1 cellular context compared by ENCODE assay signal in the genomic region with DNA sequence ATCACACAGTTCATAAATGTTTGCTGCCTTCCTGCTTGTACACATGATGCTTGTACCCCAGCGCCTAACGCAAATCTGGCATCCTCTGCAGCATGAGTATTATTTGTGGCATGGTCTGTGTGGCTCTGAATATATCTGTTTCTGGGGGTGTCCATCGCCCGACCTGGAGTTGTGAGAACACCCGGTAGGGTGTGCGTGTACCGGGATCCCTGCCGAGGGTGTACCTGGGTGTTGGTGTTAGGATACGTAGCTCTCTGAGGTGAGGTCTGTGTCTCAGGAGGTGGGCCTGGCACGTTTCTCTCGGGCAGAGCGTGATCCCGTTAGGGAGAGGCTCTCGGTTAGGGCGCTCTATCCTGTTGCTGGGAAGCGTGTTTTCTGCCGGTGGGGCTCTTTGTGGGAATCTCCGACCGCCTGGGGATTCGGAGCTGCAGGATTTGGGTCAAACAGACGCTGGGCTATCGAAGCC.
TF ChIP-seq lines count a peak whose summit lies in the region.

No MANE protein-coding gene starts in this region.

TF ChIP-seq in HepG2, 621 proteins besides CTCF, POLR2A, EP300 and RAD21 (continues in another document):
- TF ChIP-seq HNF4G (IDR thresholded peaks at IDR 0.05; ENCODE audit: borderline replicate concordance, low read depth, low read length) = no peak
- no peak for TF ChIP-seq HNF4G (CRISPR knock-in tag; IDR thresholded peaks at IDR 0.05; ENCODE audit: borderline replicate concordance, low read depth)
- no peak; the same call in 1 of the 2 replicates for TF ChIP-seq ZNF441 (CRISPR knock-in tag; IDR thresholded peaks at IDR 0.05; ENCODE audit: borderline replicate concordance)
- TF ChIP-seq KDM5B (CRISPR knock-in tag; IDR thresholded peaks at IDR 0.05; ENCODE audit: borderline replicate concordance) = no peak
- TF ChIP-seq, protein P1, sequence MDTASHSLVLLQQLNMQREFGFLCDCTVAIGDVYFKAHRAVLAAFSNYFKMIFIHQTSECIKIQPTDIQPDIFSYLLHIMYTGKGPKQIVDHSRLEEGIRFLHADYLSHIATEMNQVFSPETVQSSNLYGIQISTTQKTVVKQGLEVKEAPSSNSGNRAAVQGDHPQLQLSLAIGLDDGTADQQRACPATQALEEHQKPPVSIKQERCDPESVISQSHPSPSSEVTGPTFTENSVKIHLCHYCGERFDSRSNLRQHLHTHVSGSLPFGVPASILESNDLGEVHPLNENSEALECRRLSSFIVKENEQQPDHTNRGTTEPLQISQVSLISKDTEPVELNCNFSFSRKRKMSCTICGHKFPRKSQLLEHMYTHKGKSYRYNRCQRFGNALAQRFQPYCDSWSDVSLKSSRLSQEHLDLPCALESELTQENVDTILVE (CRISPR knock-in tag; IDR thresholded peaks at IDR 0.05) = no peak
- TF ChIP-seq SP2 (CRISPR knock-in tag; IDR thresholded peaks at IDR 0.05) = no peak
- no peak for TF ChIP-seq FIP1L1 (IDR thresholded peaks at IDR 0.05; ENCODE audit: borderline replicate concordance, insufficient read depth, low read depth, low read length)
- no peak for TF ChIP-seq ERF (CRISPR knock-in tag; IDR thresholded peaks at IDR 0.05)
- TF ChIP-seq MTA1 (CRISPR knock-in tag; IDR thresholded peaks at IDR 0.05; ENCODE audit: borderline replicate concordance) = no peak
- TF ChIP-seq, protein P2, sequence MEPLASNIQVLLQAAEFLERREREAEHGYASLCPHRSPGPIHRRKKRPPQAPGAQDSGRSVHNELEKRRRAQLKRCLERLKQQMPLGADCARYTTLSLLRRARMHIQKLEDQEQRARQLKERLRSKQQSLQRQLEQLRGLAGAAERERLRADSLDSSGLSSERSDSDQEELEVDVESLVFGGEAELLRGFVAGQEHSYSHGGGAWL (CRISPR knock-in tag; IDR thresholded peaks at IDR 0.05) = 0 out of 2 replicates have a peak, but pooled peaks have one; percentile 47
- TF ChIP-seq NCOA5 (CRISPR knock-in tag; IDR thresholded peaks at IDR 0.05) = no peak
- TF ChIP-seq ZNF878 (CRISPR knock-in tag; IDR thresholded peaks at IDR 0.05) = no peak
- TF ChIP-seq ADNP (CRISPR knock-in tag; IDR thresholded peaks at IDR 0.05) = no peak
- TF ChIP-seq, protein P3, sequence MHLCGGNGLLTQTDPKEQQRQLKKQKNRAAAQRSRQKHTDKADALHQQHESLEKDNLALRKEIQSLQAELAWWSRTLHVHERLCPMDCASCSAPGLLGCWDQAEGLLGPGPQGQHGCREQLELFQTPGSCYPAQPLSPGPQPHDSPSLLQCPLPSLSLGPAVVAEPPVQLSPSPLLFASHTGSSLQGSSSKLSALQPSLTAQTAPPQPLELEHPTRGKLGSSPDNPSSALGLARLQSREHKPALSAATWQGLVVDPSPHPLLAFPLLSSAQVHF (CRISPR knock-in tag; IDR thresholded peaks at IDR 0.05) = no peak
- no peak for TF ChIP-seq ZFP62 (CRISPR knock-in tag; IDR thresholded peaks at IDR 0.05)
- no peak for TF ChIP-seq POLR2AphosphoS5 (IDR thresholded peaks at IDR 0.05; ENCODE audit: low read depth, low read length)
- TF ChIP-seq HNRNPL (IDR thresholded peaks at IDR 0.05; ENCODE audit: low read depth, low read length) = no peak
- TF ChIP-seq, protein P4, sequence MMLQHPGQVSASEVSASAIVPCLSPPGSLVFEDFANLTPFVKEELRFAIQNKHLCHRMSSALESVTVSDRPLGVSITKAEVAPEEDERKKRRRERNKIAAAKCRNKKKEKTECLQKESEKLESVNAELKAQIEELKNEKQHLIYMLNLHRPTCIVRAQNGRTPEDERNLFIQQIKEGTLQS (CRISPR knock-in tag; IDR thresholded peaks at IDR 0.05) = no peak
- TF ChIP-seq, protein P5, sequence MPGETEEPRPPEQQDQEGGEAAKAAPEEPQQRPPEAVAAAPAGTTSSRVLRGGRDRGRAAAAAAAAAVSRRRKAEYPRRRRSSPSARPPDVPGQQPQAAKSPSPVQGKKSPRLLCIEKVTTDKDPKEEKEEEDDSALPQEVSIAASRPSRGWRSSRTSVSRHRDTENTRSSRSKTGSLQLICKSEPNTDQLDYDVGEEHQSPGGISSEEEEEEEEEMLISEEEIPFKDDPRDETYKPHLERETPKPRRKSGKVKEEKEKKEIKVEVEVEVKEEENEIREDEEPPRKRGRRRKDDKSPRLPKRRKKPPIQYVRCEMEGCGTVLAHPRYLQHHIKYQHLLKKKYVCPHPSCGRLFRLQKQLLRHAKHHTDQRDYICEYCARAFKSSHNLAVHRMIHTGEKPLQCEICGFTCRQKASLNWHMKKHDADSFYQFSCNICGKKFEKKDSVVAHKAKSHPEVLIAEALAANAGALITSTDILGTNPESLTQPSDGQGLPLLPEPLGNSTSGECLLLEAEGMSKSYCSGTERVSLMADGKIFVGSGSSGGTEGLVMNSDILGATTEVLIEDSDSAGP (CRISPR knock-in tag; IDR thresholded peaks at IDR 0.05; ENCODE audit: borderline replicate concordance) = no peak
- TF ChIP-seq, protein P6, sequence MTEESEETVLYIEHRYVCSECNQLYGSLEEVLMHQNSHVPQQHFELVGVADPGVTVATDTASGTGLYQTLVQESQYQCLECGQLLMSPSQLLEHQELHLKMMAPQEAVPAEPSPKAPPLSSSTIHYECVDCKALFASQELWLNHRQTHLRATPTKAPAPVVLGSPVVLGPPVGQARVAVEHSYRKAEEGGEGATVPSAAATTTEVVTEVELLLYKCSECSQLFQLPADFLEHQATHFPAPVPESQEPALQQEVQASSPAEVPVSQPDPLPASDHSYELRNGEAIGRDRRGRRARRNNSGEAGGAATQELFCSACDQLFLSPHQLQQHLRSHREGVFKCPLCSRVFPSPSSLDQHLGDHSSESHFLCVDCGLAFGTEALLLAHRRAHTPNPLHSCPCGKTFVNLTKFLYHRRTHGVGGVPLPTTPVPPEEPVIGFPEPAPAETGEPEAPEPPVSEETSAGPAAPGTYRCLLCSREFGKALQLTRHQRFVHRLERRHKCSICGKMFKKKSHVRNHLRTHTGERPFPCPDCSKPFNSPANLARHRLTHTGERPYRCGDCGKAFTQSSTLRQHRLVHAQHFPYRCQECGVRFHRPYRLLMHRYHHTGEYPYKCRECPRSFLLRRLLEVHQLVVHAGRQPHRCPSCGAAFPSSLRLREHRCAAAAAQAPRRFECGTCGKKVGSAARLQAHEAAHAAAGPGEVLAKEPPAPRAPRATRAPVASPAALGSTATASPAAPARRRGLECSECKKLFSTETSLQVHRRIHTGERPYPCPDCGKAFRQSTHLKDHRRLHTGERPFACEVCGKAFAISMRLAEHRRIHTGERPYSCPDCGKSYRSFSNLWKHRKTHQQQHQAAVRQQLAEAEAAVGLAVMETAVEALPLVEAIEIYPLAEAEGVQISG (CRISPR knock-in tag; IDR thresholded peaks at IDR 0.05) = 0 out of 2 replicates have a peak, but pooled peaks have one; percentile 10
- TF ChIP-seq PRPF4 (IDR thresholded peaks at IDR 0.05; ENCODE audit: low read depth, low read length, poor library complexity, severe bottlenecking) = no peak
- TF ChIP-seq KDM3A (CRISPR knock-in tag; IDR thresholded peaks at IDR 0.05; ENCODE audit: low read depth) = no peak
- TF ChIP-seq, protein P7, sequence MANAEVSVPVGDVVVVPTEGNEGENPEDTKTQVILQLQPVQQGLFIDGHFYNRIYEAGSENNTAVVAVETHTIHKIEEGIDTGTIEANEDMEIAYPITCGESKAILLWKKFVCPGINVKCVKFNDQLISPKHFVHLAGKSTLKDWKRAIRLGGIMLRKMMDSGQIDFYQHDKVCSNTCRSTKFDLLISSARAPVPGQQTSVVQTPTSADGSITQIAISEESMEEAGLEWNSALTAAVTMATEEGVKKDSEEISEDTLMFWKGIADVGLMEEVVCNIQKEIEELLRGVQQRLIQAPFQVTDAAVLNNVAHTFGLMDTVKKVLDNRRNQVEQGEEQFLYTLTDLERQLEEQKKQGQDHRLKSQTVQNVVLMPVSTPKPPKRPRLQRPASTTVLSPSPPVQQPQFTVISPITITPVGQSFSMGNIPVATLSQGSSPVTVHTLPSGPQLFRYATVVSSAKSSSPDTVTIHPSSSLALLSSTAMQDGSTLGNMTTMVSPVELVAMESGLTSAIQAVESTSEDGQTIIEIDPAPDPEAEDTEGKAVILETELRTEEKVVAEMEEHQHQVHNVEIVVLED (CRISPR knock-in tag; IDR thresholded peaks at IDR 0.05; ENCODE audit: borderline replicate concordance) = no peak
- no peak for TF ChIP-seq ZNF431 (CRISPR knock-in tag; IDR thresholded peaks at IDR 0.05; ENCODE audit: borderline replicate concordance, low read depth)
- TF ChIP-seq GPN1 (CRISPR knock-in tag; IDR thresholded peaks at IDR 0.05; ENCODE audit: borderline replicate concordance) = no peak
- TF ChIP-seq, protein P8, sequence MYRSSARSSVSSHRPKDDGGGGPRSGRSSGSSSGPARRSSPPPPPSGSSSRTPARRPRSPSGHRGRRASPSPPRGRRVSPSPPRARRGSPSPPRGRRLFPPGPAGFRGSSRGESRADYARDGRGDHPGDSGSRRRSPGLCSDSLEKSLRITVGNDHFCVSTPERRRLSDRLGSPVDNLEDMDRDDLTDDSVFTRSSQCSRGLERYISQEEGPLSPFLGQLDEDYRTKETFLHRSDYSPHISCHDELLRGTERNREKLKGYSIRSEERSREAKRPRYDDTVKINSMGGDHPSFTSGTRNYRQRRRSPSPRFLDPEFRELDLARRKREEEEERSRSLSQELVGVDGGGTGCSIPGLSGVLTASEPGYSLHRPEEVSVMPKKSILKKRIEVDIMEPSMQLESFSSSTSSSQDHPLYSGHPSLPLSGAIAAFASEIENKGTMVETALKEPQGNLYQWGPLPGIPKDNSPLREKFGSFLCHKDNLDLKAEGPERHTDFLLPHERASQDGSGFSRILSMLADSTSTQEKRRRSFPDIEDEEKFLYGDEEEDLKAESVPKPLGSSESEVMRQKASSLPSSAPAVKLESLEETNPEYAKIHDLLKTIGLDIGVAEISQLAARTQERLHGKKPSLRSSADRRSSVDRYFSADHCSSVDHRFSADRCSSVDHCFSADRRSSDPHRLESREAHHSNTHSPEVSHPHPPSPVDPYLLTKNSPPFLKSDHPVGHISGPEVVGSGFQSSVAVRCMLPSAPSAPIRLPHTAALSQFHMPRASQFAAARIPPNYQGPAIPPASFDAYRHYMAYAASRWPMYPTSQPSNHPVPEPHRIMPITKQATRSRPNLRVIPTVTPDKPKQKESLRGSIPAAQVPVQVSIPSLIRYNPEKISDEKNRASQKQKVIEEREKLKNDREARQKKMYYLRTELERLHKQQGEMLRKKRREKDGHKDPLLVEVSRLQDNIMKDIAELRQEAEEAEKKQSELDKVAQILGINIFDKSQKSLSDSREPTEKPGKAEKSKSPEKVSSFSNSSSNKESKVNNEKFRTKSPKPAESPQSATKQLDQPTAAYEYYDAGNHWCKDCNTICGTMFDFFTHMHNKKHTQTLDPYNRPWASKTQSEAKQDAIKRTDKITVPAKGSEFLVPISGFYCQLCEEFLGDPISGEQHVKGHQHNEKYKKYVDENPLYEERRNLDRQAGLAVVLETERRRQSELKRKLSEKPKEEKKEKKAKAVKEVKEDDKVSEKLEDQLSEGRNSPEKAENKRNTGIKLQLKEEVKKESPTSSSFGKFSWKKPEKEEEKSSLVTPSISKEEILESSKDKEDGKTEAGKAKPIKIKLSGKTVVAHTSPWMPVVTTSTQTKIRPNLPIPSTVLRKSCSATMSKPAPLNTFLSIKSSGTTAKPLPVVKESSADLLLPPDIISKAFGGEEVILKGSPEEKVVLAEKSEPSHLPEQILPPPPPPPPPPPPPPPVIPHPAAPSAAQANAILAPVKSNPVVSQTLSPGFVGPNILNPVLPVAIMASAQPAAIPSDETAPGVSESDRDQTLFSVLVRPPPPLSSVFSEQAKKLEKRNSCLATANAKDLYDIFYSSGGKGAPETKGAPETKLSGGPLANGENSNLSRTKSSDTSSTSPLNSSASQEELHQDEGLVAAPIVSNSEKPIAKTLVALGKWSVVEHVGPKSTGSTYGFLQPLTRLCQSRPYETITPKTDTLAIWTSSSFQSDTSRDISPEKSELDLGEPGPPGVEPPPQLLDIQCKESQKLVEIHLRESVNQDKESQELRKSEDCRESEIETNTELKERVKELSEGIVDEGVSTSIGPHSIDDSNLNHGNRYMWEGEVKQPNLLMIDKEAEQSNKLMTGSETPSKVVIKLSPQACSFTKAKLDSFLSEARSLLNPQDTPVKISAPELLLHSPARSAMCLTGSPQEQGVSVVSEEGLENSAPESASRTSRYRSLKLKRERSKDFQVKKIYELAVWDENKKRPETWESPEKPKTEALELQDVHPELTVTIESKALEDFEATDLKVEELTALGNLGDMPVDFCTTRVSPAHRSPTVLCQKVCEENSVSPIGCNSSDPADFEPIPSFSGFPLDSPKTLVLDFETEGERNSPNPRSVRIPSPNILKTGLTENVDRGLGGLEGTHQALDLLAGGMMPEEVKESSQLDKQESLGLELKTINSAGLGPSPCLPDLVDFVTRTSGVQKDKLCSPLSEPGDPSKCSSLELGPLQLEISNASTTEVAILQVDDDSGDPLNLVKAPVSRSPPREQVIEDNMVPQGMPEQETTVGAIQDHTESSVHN (CRISPR knock-in tag; IDR thresholded peaks at IDR 0.05) = peak; percentile 80; the same call in 1 of the 2 replicates
- TF ChIP-seq GTF3A (CRISPR knock-in tag; conservative IDR thresholded peaks at IDR 0.05) = no peak
- no peak for TF ChIP-seq ZNF678 (CRISPR knock-in tag; IDR thresholded peaks at IDR 0.05)
- TF ChIP-seq ZNF180 (CRISPR knock-in tag; IDR thresholded peaks at IDR 0.05; ENCODE audit: borderline replicate concordance, low read depth) = no peak
- TF ChIP-seq, protein P9, sequence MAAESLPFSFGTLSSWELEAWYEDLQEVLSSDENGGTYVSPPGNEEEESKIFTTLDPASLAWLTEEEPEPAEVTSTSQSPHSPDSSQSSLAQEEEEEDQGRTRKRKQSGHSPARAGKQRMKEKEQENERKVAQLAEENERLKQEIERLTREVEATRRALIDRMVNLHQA (CRISPR knock-in tag; IDR thresholded peaks at IDR 0.05) = no peak
- TF ChIP-seq ZNF615 (CRISPR knock-in tag; IDR thresholded peaks at IDR 0.05; ENCODE audit: borderline replicate concordance) = no peak
- TF ChIP-seq MXI1 (IDR thresholded peaks at IDR 0.05; ENCODE audit: borderline replicate concordance, low read depth, low read length) = no peak
- TF ChIP-seq ZNF780A (CRISPR knock-in tag; IDR thresholded peaks at IDR 0.05) = no peak
- no peak for TF ChIP-seq NCOR1 (IDR thresholded peaks at IDR 0.05; ENCODE audit: borderline replicate concordance, low read length)
- TF ChIP-seq, protein P10, sequence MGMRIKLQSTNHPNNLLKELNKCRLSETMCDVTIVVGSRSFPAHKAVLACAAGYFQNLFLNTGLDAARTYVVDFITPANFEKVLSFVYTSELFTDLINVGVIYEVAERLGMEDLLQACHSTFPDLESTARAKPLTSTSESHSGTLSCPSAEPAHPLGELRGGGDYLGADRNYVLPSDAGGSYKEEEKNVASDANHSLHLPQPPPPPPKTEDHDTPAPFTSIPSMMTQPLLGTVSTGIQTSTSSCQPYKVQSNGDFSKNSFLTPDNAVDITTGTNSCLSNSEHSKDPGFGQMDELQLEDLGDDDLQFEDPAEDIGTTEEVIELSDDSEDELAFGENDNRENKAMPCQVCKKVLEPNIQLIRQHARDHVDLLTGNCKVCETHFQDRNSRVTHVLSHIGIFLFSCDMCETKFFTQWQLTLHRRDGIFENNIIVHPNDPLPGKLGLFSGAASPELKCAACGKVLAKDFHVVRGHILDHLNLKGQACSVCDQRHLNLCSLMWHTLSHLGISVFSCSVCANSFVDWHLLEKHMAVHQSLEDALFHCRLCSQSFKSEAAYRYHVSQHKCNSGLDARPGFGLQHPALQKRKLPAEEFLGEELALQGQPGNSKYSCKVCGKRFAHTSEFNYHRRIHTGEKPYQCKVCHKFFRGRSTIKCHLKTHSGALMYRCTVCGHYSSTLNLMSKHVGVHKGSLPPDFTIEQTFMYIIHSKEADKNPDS (CRISPR knock-in tag; IDR thresholded peaks at IDR 0.05) = 0 out of 2 replicates have a peak, but pooled peaks have one; percentile 59
- TF ChIP-seq ZNF235 (CRISPR knock-in tag; IDR thresholded peaks at IDR 0.05; ENCODE audit: borderline replicate concordance) = no peak
- TF ChIP-seq ZNF83 (CRISPR knock-in tag; IDR thresholded peaks at IDR 0.05; ENCODE audit: borderline replicate concordance) = 0 out of 2 replicates have a peak, but pooled peaks have one; percentile 80
- no peak for TF ChIP-seq ELF4 (CRISPR knock-in tag; IDR thresholded peaks at IDR 0.05; ENCODE audit: borderline replicate concordance)
- no peak for TF ChIP-seq JARID2 (CRISPR knock-in tag; IDR thresholded peaks at IDR 0.05; ENCODE audit: insufficient replicate concordance)
- 0 out of 2 replicates have a peak, but pooled peaks have one; percentile 9 for TF ChIP-seq ZMYM4 (CRISPR knock-in tag; IDR thresholded peaks at IDR 0.05)
